Comparison of ENCODE assay signal across 34 cellular contexts in genomic region chr15:26357653-26358052, GRCh38.
"Had no signal": no experiment of that assay in that cellular context is flagged by ENCODE, and none has a peak within 500 bp of the region (broad histone marks: within the 10 kb centered on the region; RNA-seq: fewer than 3 reads in every experiment).

No MANE protein-coding gene starts in this region.

- H3K27ac ChIP-seq: KMS-11 had no signal

- H3K27me3 ChIP-seq: MG63 had no signal

- H3K4me2 ChIP-seq: KMS-11 had no signal

- H3K4me3 ChIP-seq: MG63 had no signal

- H3K9me3 ChIP-seq: MG63 had no signal

- H3K9ac ChIP-seq: KMS-11 had no signal

- H3K36me3 ChIP-seq: MG63 had no signal

- DNase-seq: Karpas-422, Kasumi-1, MG63, MM.1S, MV-4-11, NCI-H1048, NCI-H1092, NCI-H1092 treated with DMSO at 0.1 percent for 48 hours, NCI-H1105, NCI-H1417, NCI-H1417 treated with DMSO at 0.1 percent for 48 hours, NCI-H1436, NCI-H1436 treated with DMSO at 0.1 percent for 48 hours, NCI-H146, NCI-H1694, NCI-H1694 treated with DMSO at 0.1 percent for 48 hours, NCI-H187, NCI-H187 treated with DMSO at 0.1 percent for 48 hours, NCI-H1930, NCI-H2029, NCI-H2029 treated with DMSO at 0.1 percent for 48 hours, NCI-H2081, NCI-H2081 treated with DMSO at 0.1 percent for 48 hours, NCI-H2107, NCI-H2171, NCI-H2171 treated with DMSO at 0.1 percent for 48 hours, NCI-H2227 treated with DMSO at 0.1 percent for 48 hours, NCI-H226, NCI-H345, NCI-H446, NCI-H446 treated with DMSO at 0.1 percent for 48 hours, NCI-H510A, NCI-H510A treated with DMSO at 0.1 percent for 48 hours had no signal
